In genomic region chr4:10033191-10033881, GRCh38 we compare ENCODE assay signal across 9 cellular contexts. TPM values are rescaled to one million over a fixed set of nuclear protein-coding genes. Genes with fewer than 3 reads are reported as not detected.
A peak's percentile ranks its signal among the peaks of the same experiment; 100 is the strongest.
DNase-seq lines count a peak whose midpoint lies in the region; ATAC-seq, FAIRE-seq and TF ChIP-seq lines count a peak whose summit lies in the region.
"Had no signal": no experiment of that assay in that cellular context is flagged by ENCODE, and none has a peak within 500 bp of the region (broad histone marks: within the 10 kb centered on the region; RNA-seq: fewer than 3 reads in every experiment).

No MANE protein-coding gene starts in this region.

- peaks cover 41 to 56% (median 45%) of the 10 kb centered on the region in 10 experiments for H3K4me1 ChIP-seq in BLaER1 treated with 17β-estradiol and CSF1 and Interleukin-3, amounts not matched to agents 10 nM and 100 nM
- H3K4me1 ChIP-seq in mucosa of descending colon (ENCODE audit: low read depth) (no peaks in the 10 kb centered on the region), small intestine (ENCODE audit: control insufficient read depth in 2 of 2, insufficient read depth in 1 of 2, low read depth in 1 of 2, low read length in 1 of 2) (peaks cover 0 to 13% of the 10 kb centered on the region in 2 donors)

- no peaks in the 10 kb centered on the region for H3K27me3 ChIP-seq in BLaER1 treated with 17β-estradiol and CSF1 and Interleukin-3, amounts not matched to agents 10 nM and 100 nM
- no peaks in the 10 kb centered on the region for H3K27me3 ChIP-seq in small intestine (ENCODE audit: control insufficient read depth in 2 of 2, insufficient read depth in 2 of 2, low read length in 2 of 2)

- no peak overlapping the region for H3K27ac Mint-ChIP-seq in activated T-helper 1 cell treated with anti-CD3 and anti-CD28 coated beads, Interleukin-12 subunit alpha, Interleukin-12 subunit beta, Interleukin-2, Interleukin-4 antibody, amounts not matched to agents 30 ng/mL and 10 ng/mL and 1 ng/mL, durations not matched to agents 14 hours and 24 hours and 36 hours

- CTCF ChIA-PET in GM10248 (lab: Yijun Ruan, JAX), result interaction anchor here (0.9 to 5.5 kb wide), 3 partner anchors 13 to 19 kb away, joined by 3 to 30 read pairs (median 22); no protein-coding TSS in a partner anchor

- WGBS in small intestine, 3 donors, result 49 to 58% (median 50%) methylated on average over 18 of the region's 18 CpGs

- peak; percentile 52 for ATAC-seq in mucosa of descending colon

- no peak for FAIRE-seq in small intestine (lab: Jason Lieb, UNC)

- H3K4me3 ChIP-seq in BLaER1 treated with 17β-estradiol and CSF1 and Interleukin-3, amounts not matched to agents 10 nM and 100 nM, result peak overlapping the region in 4 of 10 experiments; percentile 1 to 29 (median 25); a peak in 4 of 20 replicates
- H3K4me3 ChIP-seq in cardiac fibroblast (replicated peaks in 1 of 2; ENCODE audit: low read depth in 2 of 2, low read length in 2 of 2) (peak overlapping the region in 1 of 2 donors; percentile 18), mucosa of descending colon (no peak overlapping the region), small intestine (ENCODE audit: low read depth in 1 of 2, low read length in 2 of 2) (no peak overlapping the region)

- TF ChIP-seq CTCF in cardiac fibroblast (IDR thresholded peaks at IDR 0.05; ENCODE audit: low read depth, low read length) (no peak), mucosa of descending colon (IDR thresholded peaks at IDR 0.05) (no peak), GM10248 (IDR thresholded peaks at IDR 0.05; ENCODE audit: control extremely low read depth, extremely low read depth, low read depth, missing control alignments) (no peak)

- DNase-seq in HS-5 (ENCODE audit: low read depth), result peak; percentile 39
- peak; percentile 66 to 86 for DNase-seq in cardiac fibroblast (ENCODE audit: low read depth in 2 of 2)
- DNase-seq in mucosa of descending colon, result peak in 2 of 3 donors; percentile 32 to 55
- DNase-seq in small intestine, result no peak
- no peak for DNase-seq in activated T-helper 1 cell treated with anti-CD3 and anti-CD28 coated beads, Interleukin-12 subunit alpha, Interleukin-12 subunit beta, Interleukin-2, Interleukin-4 antibody, amounts not matched to agents 30 ng/mL and 10 ng/mL and 1 ng/mL, durations not matched to agents 14 hours and 24 hours and 36 hours (ENCODE audit: low spot score)
- no peak for DNase-seq in GM10248 (ENCODE audit: extremely low spot score)
- no peak for DNase-seq in NCI-H2196 (lab: John Stamatoyannopoulos, UW; ENCODE audit: unreplicated experiment)

- no peaks in the 10 kb centered on the region for H3K36me3 Mint-ChIP-seq in activated T-helper 1 cell treated with anti-CD3 and anti-CD28 coated beads, Interleukin-12 subunit alpha, Interleukin-12 subunit beta, Interleukin-2, Interleukin-4 antibody, amounts not matched to agents 30 ng/mL and 10 ng/mL and 1 ng/mL, durations not matched to agents 14 hours and 24 hours and 36 hours (ENCODE audit: low read depth)

- H3K4me2 ChIP-seq in BLaER1 treated with 17β-estradiol and CSF1 and Interleukin-3, amounts not matched to agents 10 nM and 100 nM, result peak overlapping the region; percentile 77 to 92 (median 85)

- no peaks in the 10 kb centered on the region for H4K20me1 ChIP-seq in BLaER1 treated with 17β-estradiol and CSF1 and Interleukin-3, amounts not matched to agents 10 nM and 100 nM

- peak overlapping the region; percentile 31 to 79 (median 70); a peak in 20 of 22 replicates for H3K27ac ChIP-seq in BLaER1 treated with 17β-estradiol and CSF1 and Interleukin-3, amounts not matched to agents 10 nM and 100 nM
- peak overlapping the region in 1 of 2 donors; percentile 60 for H3K27ac ChIP-seq in small intestine (ENCODE audit: low read depth in 1 of 2, low read length in 1 of 2)

- no peaks in the 10 kb centered on the region for H3K9me3 Mint-ChIP-seq in activated T-helper 1 cell treated with anti-CD3 and anti-CD28 coated beads, Interleukin-12 subunit alpha, Interleukin-12 subunit beta, Interleukin-2, Interleukin-4 antibody, amounts not matched to agents 30 ng/mL and 10 ng/mL and 1 ng/mL, durations not matched to agents 14 hours and 24 hours and 36 hours

- peak overlapping the region; percentile 12 to 67 (median 46); a peak in 20 of 22 replicates for H3K9ac ChIP-seq in BLaER1 treated with 17β-estradiol and CSF1 and Interleukin-3, amounts not matched to agents 10 nM and 100 nM

- H3K4me3 Mint-ChIP-seq in activated T-helper 1 cell treated with anti-CD3 and anti-CD28 coated beads, Interleukin-12 subunit alpha, Interleukin-12 subunit beta, Interleukin-2, Interleukin-4 antibody, amounts not matched to agents 30 ng/mL and 10 ng/mL and 1 ng/mL, durations not matched to agents 14 hours and 24 hours and 36 hours, result no peak overlapping the region

- H3K9me3 ChIP-seq in BLaER1 treated with 17β-estradiol and CSF1 and Interleukin-3, amounts not matched to agents 10 nM and 100 nM (replicated peaks in 1 of 11), result no peaks in the 10 kb centered on the region
- H3K9me3 ChIP-seq in mucosa of descending colon, result no peaks in the 10 kb centered on the region
- no peaks in the 10 kb centered on the region for H3K9me3 ChIP-seq in small intestine (ENCODE audit: control insufficient read depth, low read depth)

- H3K4me1 Mint-ChIP-seq in activated T-helper 1 cell treated with anti-CD3 and anti-CD28 coated beads, Interleukin-12 subunit alpha, Interleukin-12 subunit beta, Interleukin-2, Interleukin-4 antibody, amounts not matched to agents 30 ng/mL and 10 ng/mL and 1 ng/mL, durations not matched to agents 14 hours and 24 hours and 36 hours (ENCODE audit: low read depth), result peaks cover 19% of the 10 kb centered on the region

- intact Hi-C loops in mucosa of descending colon (cut with DNase I, micrococcal nuclease), result no loop called here
- intact Hi-C loops in activated T-helper 1 cell treated with anti-CD3 and anti-CD28 coated beads, Interleukin-12 subunit alpha, Interleukin-12 subunit beta, Interleukin-2, Interleukin-4 antibody, amounts not matched to agents 30 ng/mL and 10 ng/mL and 1 ng/mL, durations not matched to agents 14 hours and 24 hours and 36 hours (cut with micrococcal nuclease), result no loop called here

- H3K36me3 ChIP-seq in BLaER1 treated with 17β-estradiol and CSF1 and Interleukin-3, amounts not matched to agents 10 nM and 100 nM, result no peaks in the 10 kb centered on the region
- H3K36me3 ChIP-seq in mucosa of descending colon (ENCODE audit: low read depth) (no peaks in the 10 kb centered on the region), small intestine (ENCODE audit: control insufficient read depth in 2 of 2, insufficient read depth in 2 of 2, low read length in 2 of 2) (no peaks in the 10 kb centered on the region)

- H3K27me3 Mint-ChIP-seq in activated T-helper 1 cell treated with anti-CD3 and anti-CD28 coated beads, Interleukin-12 subunit alpha, Interleukin-12 subunit beta, Interleukin-2, Interleukin-4 antibody, amounts not matched to agents 30 ng/mL and 10 ng/mL and 1 ng/mL, durations not matched to agents 14 hours and 24 hours and 36 hours (ENCODE audit: insufficient read depth), result peaks cover 5% of the 10 kb centered on the region

- POLR2A ChIA-PET in GM10248 (lab: Yijun Ruan, JAX), result no interaction called here

RNA-seq across cellular contexts. Expression of gene SLC2A9, which starts 12.0 kb away (rescaled TPM):
- total RNA-seq in mucosa of descending colon, result 1 to 10 TPM; 4.8 to 8.9 (median 8.1) TPM
- polyA plus RNA-seq in small intestine, result 10 to 100 TPM in 2 of 3 donors, 1 to 10 TPM in 1; 7.4 to 13.0 (median 11.7) TPM
- 3.4 and 4.5 TPM in 2 replicates for total RNA-seq in activated T-helper 1 cell treated with anti-CD3 and anti-CD28 coated beads, Interleukin-12 subunit alpha, Interleukin-12 subunit beta, Interleukin-2, Interleukin-4 antibody, amounts not matched to agents 30 ng/mL and 10 ng/mL and 1 ng/mL, durations not matched to agents 14 hours and 24 hours and 36 hours
- total RNA-seq: NCI-H460 had no signal

Comparison
In these comparisons a context has a peak if more than half of its experiments do, and no peak if none do; other contexts are left out.
1. DNase-seq: peak in HS-5 (single experiment), cardiac fibroblast (2 of 2) and mucosa of descending colon (2 of 3); none in small intestine (single experiment), activated T-helper 1 cell treated with anti-CD3 and anti-CD28 coated beads, Interleukin-12 subunit alpha, Interleukin-12 subunit beta, Interleukin-2, Interleukin-4 antibody, amounts not matched to agents 30 ng/mL and 10 ng/mL and 1 ng/mL, durations not matched to agents 14 hours and 24 hours and 36 hours (single experiment), GM10248 (single experiment) and NCI-H2196 (single experiment).